21 cellular contexts compared by ENCODE assay signal in the genomic region with DNA sequence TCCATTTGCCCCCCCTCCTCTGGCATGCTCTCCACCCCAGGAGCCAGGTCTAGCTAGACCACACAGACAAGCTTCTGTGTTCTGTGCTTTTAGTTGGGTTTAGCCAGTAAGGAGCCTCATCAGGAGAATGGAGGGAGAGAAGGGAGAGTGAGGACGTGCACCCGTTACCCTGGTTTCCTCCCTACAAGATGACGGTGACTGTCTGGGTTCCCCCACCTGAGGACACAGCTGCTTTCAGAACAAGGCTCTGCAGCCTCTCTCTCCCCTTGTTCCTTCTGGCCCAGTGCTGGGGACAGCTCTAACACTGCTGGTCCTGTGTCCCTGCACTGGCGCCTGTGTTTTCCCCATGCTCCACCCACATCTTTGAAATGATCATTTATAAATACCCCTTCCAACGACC.
"Had no signal": no experiment of that assay in that cellular context is flagged by ENCODE, and none has a peak within 500 bp of the region (broad histone marks: within the 10 kb centered on the region; RNA-seq: fewer than 3 reads in every experiment).

No MANE protein-coding gene starts in this region.

- H3K9me3 ChIP-seq: heart right ventricle, left ventricle myocardium inferior, prostate gland, right atrium auricular region, thyroid gland had no signal

- H3K9me3 Mint-ChIP-seq: activated CD8-positive, alpha-beta T cell treated with anti-CD3 and anti-CD28 coated beads for 36 hours; activated naive CD8-positive, alpha-beta T cell treated with anti-CD3 and anti-CD28 coated beads, Interleukin-2, amount 10 ng/mL, durations not matched to agents 7 days and 5 days; activated T-helper 2 cell treated with anti-CD3 and anti-CD28 coated beads, Interferon-gamma antibody, Interleukin-2, Interleukin-4, amounts not matched to agents 10 μg/mL and 5 μg/mL and 100 μg/mL, durations not matched to agents 14 hours and 24 hours and 36 hours; central memory CD8-positive, alpha-beta T cell; neural crest cell had no signal

- H3K27ac Mint-ChIP-seq: activated CD8-positive, alpha-beta T cell treated with anti-CD3 and anti-CD28 coated beads for 36 hours; activated naive CD8-positive, alpha-beta T cell treated with anti-CD3 and anti-CD28 coated beads, Interleukin-2, amount 10 ng/mL, durations not matched to agents 7 days and 5 days; activated T-helper 2 cell treated with anti-CD3 and anti-CD28 coated beads, Interferon-gamma antibody, Interleukin-2, Interleukin-4, amounts not matched to agents 10 μg/mL and 5 μg/mL and 100 μg/mL, durations not matched to agents 14 hours and 24 hours and 36 hours had no signal

- H3K27me3 ChIP-seq: heart right ventricle, right atrium auricular region, thyroid gland had no signal

- H3K4me3 Mint-ChIP-seq: activated CD8-positive, alpha-beta T cell treated with anti-CD3 and anti-CD28 coated beads for 36 hours; activated naive CD8-positive, alpha-beta T cell treated with anti-CD3 and anti-CD28 coated beads, Interleukin-2, amount 10 ng/mL, durations not matched to agents 7 days and 5 days; central memory CD8-positive, alpha-beta T cell; neural crest cell had no signal

- H3K4me1 ChIP-seq: prostate gland had no signal

- H3K36me3 Mint-ChIP-seq: activated naive CD8-positive, alpha-beta T cell treated with anti-CD3 and anti-CD28 coated beads, Interleukin-2, amount 10 ng/mL, durations not matched to agents 7 days and 5 days had no signal

- H3K36me3 ChIP-seq: heart right ventricle, left ventricle myocardium inferior, prostate gland, right atrium auricular region, thyroid gland had no signal

- H3K27ac ChIP-seq: heart right ventricle, left ventricle myocardium inferior, prostate gland, right atrium auricular region, thyroid gland had no signal

- ATAC-seq: activated CD8-positive, alpha-beta T cell treated with anti-CD3 and anti-CD28 coated beads for 36 hours; esophagus mucosa; heart right ventricle had no signal

- DNase-seq: activated CD8-positive, alpha-beta T cell treated with anti-CD3 and anti-CD28 coated beads for 36 hours; activated naive CD4-positive, alpha-beta T cell treated with Interleukin-2 at 50 U/mL for 16 hours; activated naive CD8-positive, alpha-beta T cell treated with anti-CD3 and anti-CD28 coated beads, Interleukin-2, amount 10 ng/mL, durations not matched to agents 7 days and 5 days; activated T-cell treated with anti-CD3 and anti-CD28 coated beads, Interleukin-2, amount 50 U/mL, for 1 hour; amygdala; cortex of kidney; effector CD4-positive, alpha-beta T cell; heart right ventricle; kidney glomerular epithelial cell; left ventricle myocardium inferior; stimulated activated CD4-positive, alpha-beta T cell treated with anti-CD3 and anti-CD28 coated beads, Interleukin-12 subunit alpha, Interleukin-12 subunit beta, amount 100 ng/mL, for 4 hours; stimulated activated CD4-positive, alpha-beta T cell treated with anti-CD3 and anti-CD28 coated beads, Interleukin-1b, Interleukin-23, amount 100 ng/mL, for 48 hours; stimulated activated CD8-positive, alpha-beta memory T cell treated with anti-CD3 and anti-CD28 coated beads, Interleukin-4, amount 100 ng/mL, for 48 hours; stimulated activated naive CD4-positive, alpha-beta T cell treated with Interleukin-2 at 50 U/mL for 16 hours had no signal

- H3K4me1 Mint-ChIP-seq: activated naive CD8-positive, alpha-beta T cell treated with anti-CD3 and anti-CD28 coated beads, Interleukin-2, amount 10 ng/mL, durations not matched to agents 7 days and 5 days; central memory CD8-positive, alpha-beta T cell; neural crest cell had no signal

- H3K4me3 ChIP-seq: heart right ventricle, left ventricle myocardium inferior, prostate gland, right atrium auricular region, thyroid gland had no signal
